Comparison of ENCODE assay signal across 16 cellular contexts in the genomic region with DNA sequence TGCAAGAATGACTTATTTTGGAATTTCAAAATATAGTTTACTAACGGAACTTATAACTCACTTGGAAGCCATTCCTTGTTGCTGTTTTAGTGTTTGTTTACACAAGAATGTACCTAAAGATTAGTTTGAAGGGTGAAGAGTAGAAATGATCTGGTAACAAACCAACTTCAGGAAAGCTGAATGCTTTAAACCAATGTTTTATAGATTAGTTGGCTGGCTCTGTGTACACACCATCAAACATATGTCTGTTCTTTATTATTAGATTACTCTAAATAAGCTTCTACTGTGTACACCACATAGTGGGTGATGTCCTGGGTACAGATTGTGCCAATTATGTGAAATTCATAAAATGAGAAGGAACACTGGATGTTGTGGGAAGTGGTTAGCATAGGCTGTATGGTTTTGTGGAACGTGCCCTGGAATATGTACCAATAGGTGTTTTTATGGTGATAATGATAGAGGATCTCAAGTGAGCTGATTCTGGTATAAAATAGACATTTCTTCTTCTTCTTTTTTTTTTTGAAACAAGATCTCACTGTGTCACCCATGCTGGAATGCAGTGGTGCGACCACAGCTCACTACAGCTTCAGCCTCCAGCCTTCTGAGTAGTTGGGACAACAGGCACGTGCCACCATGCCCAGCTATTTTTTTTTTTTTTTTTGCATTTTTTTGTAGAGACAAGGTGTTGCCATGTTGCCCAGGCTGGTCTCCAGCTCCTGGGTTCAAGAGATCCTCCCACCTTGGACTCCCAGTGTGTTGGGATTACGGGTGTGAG.
"Had no signal": no experiment of that assay in that cellular context is flagged by ENCODE, and none has a peak within 500 bp of the region (broad histone marks: within the 10 kb centered on the region; RNA-seq: fewer than 3 reads in every experiment).

No MANE protein-coding gene starts in this region.

- H3K36me3 ChIP-seq: ascending aorta, ovary had no signal

- FAIRE-seq: endothelial cell of umbilical vein had no signal

- H3K4me3 ChIP-seq: ascending aorta, coronary artery, gastroesophageal sphincter, ovary, testis, upper lobe of right lung had no signal

- H3K27ac ChIP-seq: ascending aorta, coronary artery, gastroesophageal sphincter, ovary, testis, upper lobe of right lung had no signal

- H3K27me3 ChIP-seq: ascending aorta, gastroesophageal sphincter, ovary, testis, upper lobe of right lung had no signal

- H3K9me3 ChIP-seq: ascending aorta, gastroesophageal sphincter, ovary, testis, upper lobe of right lung had no signal

- H3K4me1 ChIP-seq: ascending aorta, gastroesophageal sphincter, testis, upper lobe of right lung had no signal

- DNase-seq: activated CD4-positive, alpha-beta memory T cell treated with anti-CD3 and anti-CD28 coated beads, Interleukin-2, amount 10 ng/mL, durations not matched to agents 7 days and 5 days; activated CD8-positive, alpha-beta memory T cell treated with anti-CD3 and anti-CD28 coated beads, Interleukin-2, amount 50 U/mL, for 4 hours; activated naive CD8-positive, alpha-beta T cell treated with anti-CD3 and anti-CD28 coated beads, Interleukin-2, amount 10 ng/mL, durations not matched to agents 7 days and 5 days; activated T-cell treated with anti-CD3 and anti-CD28 coated beads, Interleukin-2, amount 50 U/mL, for 72 hours; central memory CD4-positive, alpha-beta T cell; effector CD4-positive, alpha-beta T cell; kidney glomerular epithelial cell; ovary; stimulated activated CD4-positive, alpha-beta T cell treated with anti-CD3 and anti-CD28 coated beads, Interleukin-4, amount 100 ng/mL, for 24 hours; stimulated activated naive CD8-positive, alpha-beta T cell treated with anti-CD3 and anti-CD28 coated beads, Interleukin-15, amount 100 ng/mL, for 72 hours; testis; upper lobe of right lung had no signal

- ATAC-seq: activated T-cell treated with anti-CD3 and anti-CD28 coated beads, Interleukin-2, amount 50 U/mL, for 72 hours; gastroesophageal sphincter; stimulated activated naive CD8-positive, alpha-beta T cell treated with anti-CD3 and anti-CD28 coated beads, Interleukin-15, amount 100 ng/mL, for 72 hours; upper lobe of right lung had no signal
